10 cellular contexts compared by ENCODE assay signal in genomic region chr3:51672083-51672475, GRCh38. TPM values are rescaled to one million over a fixed set of nuclear protein-coding genes. Genes with fewer than 3 reads are reported as not detected.
DNase-seq lines count a peak whose midpoint lies in the region; ATAC-seq, FAIRE-seq and TF ChIP-seq lines count a peak whose summit lies in the region.
"Had no signal": no experiment of that assay in that cellular context is flagged by ENCODE, and none has a peak within 500 bp of the region (broad histone marks: within the 10 kb centered on the region; RNA-seq: fewer than 3 reads in every experiment).

No MANE protein-coding gene starts in this region.

- H3K9me3 Mint-ChIP-seq in activated naive CD4-positive, alpha-beta T cell treated with anti-CD3 and anti-CD28 coated beads, Interleukin-2, amount 10 ng/mL, durations not matched to agents 7 days and 5 days, result no peaks in the 10 kb centered on the region
- H3K9me3 Mint-ChIP-seq in astrocyte (ENCODE audit: unreplicated experiment), result no peaks in the 10 kb centered on the region
- no peaks in the 10 kb centered on the region for H3K9me3 Mint-ChIP-seq in type B pancreatic cell

- peaks cover 49% of the 10 kb centered on the region for H4K20me1 ChIP-seq in astrocyte (ENCODE audit: insufficient read depth, low read length)

- H3K4me3 ChIP-seq in astrocyte (ENCODE audit: insufficient read depth, low read depth, low read length) (peak overlapping the region; percentile 88), lower lobe of right lung (peak overlapping the region; percentile 95)

- intact Hi-C loops in lower lobe of right lung (cut with DNase I), result loop anchor here (5.0 kb wide), 1 partner anchor 170 kb away; the partner anchor contains the start of gene DCAF1

- H3K27me3 ChIP-seq in astrocyte (ENCODE audit: insufficient read depth, low read length) (no peaks in the 10 kb centered on the region), lower lobe of right lung (ENCODE audit: low read depth) (no peaks in the 10 kb centered on the region)

- peaks cover 46% of the 10 kb centered on the region for H3K36me3 Mint-ChIP-seq in activated naive CD4-positive, alpha-beta T cell treated with anti-CD3 and anti-CD28 coated beads, Interleukin-2, amount 10 ng/mL, durations not matched to agents 7 days and 5 days
- peaks cover 10% of the 10 kb centered on the region for H3K36me3 Mint-ChIP-seq in astrocyte (ENCODE audit: low read depth, unreplicated experiment)
- no peaks in the 10 kb centered on the region for H3K36me3 Mint-ChIP-seq in type B pancreatic cell

- DNase-seq in activated naive CD4-positive, alpha-beta T cell treated with anti-CD3 and anti-CD28 coated beads, Interleukin-2, amount 10 ng/mL, durations not matched to agents 7 days and 5 days, result no peak
- no peak for DNase-seq in activated naive CD4-positive, alpha-beta T cell treated with Interleukin-2 at 50 U/mL for 16 hours
- DNase-seq in astrocyte (ENCODE audit: low read depth) (no peak), lower lobe of right lung (no peak), type B pancreatic cell (ENCODE audit: extremely low spot score, unreplicated experiment) (no peak), HuH-7 (ENCODE audit: low spot score) (no peak), dermis blood vessel endothelial cell (no peak)

- H3K4me3 Mint-ChIP-seq in activated naive CD4-positive, alpha-beta T cell treated with anti-CD3 and anti-CD28 coated beads, Interleukin-2, amount 10 ng/mL, durations not matched to agents 7 days and 5 days, result peak overlapping the region; percentile 84
- H3K4me3 Mint-ChIP-seq in astrocyte (ENCODE audit: unreplicated experiment) (peak overlapping the region; percentile 86), type B pancreatic cell (peak overlapping the region; percentile 87)

- H3K9ac ChIP-seq in astrocyte (ENCODE audit: low read length), result peak overlapping the region; percentile 91

- TF ChIP-seq CTCF in astrocyte (IDR thresholded peaks at IDR 0.05; ENCODE audit: insufficient read depth, low read depth, low read length) (no peak), lower lobe of right lung (IDR thresholded peaks at IDR 0.05) (no peak), type B pancreatic cell (conservative IDR thresholded peaks at IDR 0.05) (no peak)

- H3K4me2 ChIP-seq in astrocyte (ENCODE audit: low read length), result peak overlapping the region; percentile 96

- peak overlapping the region; percentile 90 for H3K27ac Mint-ChIP-seq in activated naive CD4-positive, alpha-beta T cell treated with anti-CD3 and anti-CD28 coated beads, Interleukin-2, amount 10 ng/mL, durations not matched to agents 7 days and 5 days
- H3K27ac Mint-ChIP-seq in astrocyte (ENCODE audit: unreplicated experiment) (peak overlapping the region; percentile 80), type B pancreatic cell (peak overlapping the region; percentile 76)

- H3K4me1 ChIP-seq in astrocyte (ENCODE audit: insufficient read depth, low read length), result peaks cover 22% of the 10 kb centered on the region
- peaks cover 50% of the 10 kb centered on the region for H3K4me1 ChIP-seq in lower lobe of right lung

- H2AFZ ChIP-seq in astrocyte (ENCODE audit: low read depth, low read length), result peak overlapping the region; percentile 94

- H3K9me3 ChIP-seq in astrocyte (ENCODE audit: insufficient read depth, low read depth, low read length), result no peaks in the 10 kb centered on the region
- no peaks in the 10 kb centered on the region for H3K9me3 ChIP-seq in lower lobe of right lung

- peaks cover 80% of the 10 kb centered on the region for H3K4me1 Mint-ChIP-seq in activated naive CD4-positive, alpha-beta T cell treated with anti-CD3 and anti-CD28 coated beads, Interleukin-2, amount 10 ng/mL, durations not matched to agents 7 days and 5 days
- H3K4me1 Mint-ChIP-seq in astrocyte (ENCODE audit: low read depth, unreplicated experiment) (peaks cover 22% of the 10 kb centered on the region), type B pancreatic cell (ENCODE audit: unreplicated experiment) (peaks cover 30% of the 10 kb centered on the region)

- H3K36me3 ChIP-seq in astrocyte (ENCODE audit: insufficient read depth, low read length) (no peaks in the 10 kb centered on the region), lower lobe of right lung (peaks cover 22% of the 10 kb centered on the region)

- peaks cover 13% of the 10 kb centered on the region for H3K79me2 ChIP-seq in astrocyte (ENCODE audit: insufficient read depth, low read length)

- H3K27ac ChIP-seq in astrocyte (ENCODE audit: low read depth, low read length) (no peak overlapping the region), lower lobe of right lung (peak overlapping the region; percentile 95)

- FAIRE-seq in astrocyte (lab: Jason Lieb, UNC), result no peak
- FAIRE-seq: islet of Langerhans had no signal

- CTCF ChIA-PET in activated naive CD4-positive, alpha-beta T cell treated with anti-CD3 and anti-CD28 coated beads, Interleukin-2, amount 10 ng/mL, durations not matched to agents 7 days and 5 days (lab: Charles Lee), result interaction anchor here (0.7 to 6.4 kb wide), 7 partner anchors 9 to 282 kb away, joined by 3 to 156 read pairs (median 10); partner anchors contain the start of gene DCAF1

- H3K27me3 Mint-ChIP-seq in activated naive CD4-positive, alpha-beta T cell treated with anti-CD3 and anti-CD28 coated beads, Interleukin-2, amount 10 ng/mL, durations not matched to agents 7 days and 5 days, result no peaks in the 10 kb centered on the region
- no peaks in the 10 kb centered on the region for H3K27me3 Mint-ChIP-seq in astrocyte (ENCODE audit: low read depth, unreplicated experiment)
- H3K27me3 Mint-ChIP-seq in type B pancreatic cell, result no peaks in the 10 kb centered on the region

- ATAC-seq in lower lobe of right lung, result no peak
- ATAC-seq in HG02973 (IDR thresholded peaks at IDR 0.05; ENCODE audit: unreplicated experiment), result no peak

RNA-seq across cellular contexts. Expression of gene TEX264, which starts 1.0 kb away (rescaled TPM):
- total RNA-seq in astrocyte, result 28.2 and 29.0 TPM in 2 replicates
- total RNA-seq in lower lobe of right lung, result 43.5 TPM
- 43.8 and 50.0 TPM in 2 replicates for total RNA-seq in type B pancreatic cell (ENCODE audit: low replicate concordance)
- 54.8 and 64.7 TPM in 2 replicates for total RNA-seq in dermis blood vessel endothelial cell

RNA-seq across cellular contexts. Expression of gene GRM2, which starts 34.8 kb away (rescaled TPM):
- total RNA-seq in astrocyte (0.12 and 0.25 TPM in 2 replicates), lower lobe of right lung (0.15 TPM), type B pancreatic cell (ENCODE audit: low replicate concordance) (0.29 and 0.58 TPM in 2 replicates), dermis blood vessel endothelial cell (under 0.01 TPM in 1 of 2 replicates, not detected in the other)
- total RNA-seq: Daoy had no signal
